ENCODE assay signal across 19 cellular contexts in the genomic region with DNA sequence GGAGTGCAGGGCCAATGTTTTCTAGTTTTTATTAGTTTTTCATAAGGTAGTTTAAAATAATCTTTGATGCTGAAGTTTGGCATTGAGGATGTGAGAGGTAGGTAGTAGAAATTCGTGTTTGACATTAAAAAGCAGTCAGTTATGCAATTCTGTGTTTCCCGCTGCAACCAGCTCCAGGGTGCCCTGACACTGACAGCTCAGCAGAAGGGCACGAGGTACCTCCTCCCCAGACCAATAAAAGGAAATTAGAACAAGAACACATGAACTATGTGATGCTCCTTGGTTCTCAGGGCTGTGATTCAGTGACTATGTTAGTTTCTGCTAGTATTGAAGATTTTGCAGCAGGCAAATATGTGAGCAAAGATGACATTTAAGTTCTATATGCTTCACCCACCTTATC. TPM values are rescaled to one million over a fixed set of nuclear protein-coding genes. Genes with fewer than 3 reads are reported as not detected.
DNase-seq lines count a peak whose midpoint lies in the region; ATAC-seq and TF ChIP-seq lines count a peak whose summit lies in the region.
"Had no signal": no experiment of that assay in that cellular context is flagged by ENCODE, and none has a peak within 500 bp of the region (broad histone marks: within the 10 kb centered on the region; RNA-seq: fewer than 3 reads in every experiment).

No MANE protein-coding gene starts in this region.

- CTCF ChIA-PET in HEK293 (lab: Yijun Ruan, JAX), result no interaction called here

- H3K4me3 ChIP-seq in HEK293 (ENCODE audit: low read depth, low read length) (no peak overlapping the region), adipocyte (ENCODE audit: low read length) (no peak overlapping the region)
- H3K4me3 ChIP-seq: body of pancreas, mucosa of descending colon, prostate gland, smooth muscle cell, tibial nerve had no signal

- POLR2A ChIA-PET in HEK293 (lab: Yijun Ruan, JAX), result interaction anchor here (0.6 kb wide), 1 partner anchor 79 kb away, joined by 8 read pairs; no protein-coding TSS in a partner anchor

- no peaks in the 10 kb centered on the region for H3K27me3 ChIP-seq in adipocyte (replicated peaks; ENCODE audit: control insufficient read depth, insufficient read depth, low read length)
- H3K27me3 ChIP-seq: body of pancreas, tibial nerve had no signal

- peak; percentile 50 for ATAC-seq in left lobe of liver
- ATAC-seq in GM19467 (IDR thresholded peaks at IDR 0.05; ENCODE audit: unreplicated experiment), result no peak
- ATAC-seq: activated CD4-positive, CD25-positive, alpha-beta regulatory T cell treated with anti-CD3 and anti-CD28 coated beads, Interleukin-2, amount 50 U/mL, for 24 hours; body of pancreas; mucosa of descending colon had no signal

- H3K36me3 ChIP-seq in HEK293 (ENCODE audit: control insufficient read depth in 2 of 2, insufficient read depth in 1 of 2, low read length in 2 of 2), result peaks cover 0 to 9% of the 10 kb centered on the region in 2 experiments; a peak in 1 of 3 replicates
- peaks cover 16% of the 10 kb centered on the region for H3K36me3 ChIP-seq in adipocyte (ENCODE audit: control insufficient read depth, insufficient read depth, low read length, severe bottlenecking)
- H3K36me3 ChIP-seq: prostate gland had no signal

- H3K4me1 ChIP-seq in HEK293 (ENCODE audit: control insufficient read depth, insufficient read depth, low read length) (no peaks in the 10 kb centered on the region), adipocyte (ENCODE audit: control insufficient read depth, insufficient read depth, low read length) (peaks cover 2% of the 10 kb centered on the region)
- H3K4me1 ChIP-seq: body of pancreas, prostate gland, tibial nerve had no signal

- no peak for TF ChIP-seq CTCF in HEK293 (tag by site-specific recombination; IDR thresholded peaks at IDR 0.05)

- H3K9me3 ChIP-seq in HEK293 (ENCODE audit: control insufficient read depth, insufficient read depth, low read depth, low read length) (no peaks in the 10 kb centered on the region), adipocyte (ENCODE audit: control insufficient read depth, low read length) (no peaks in the 10 kb centered on the region)
- H3K9me3 ChIP-seq: body of pancreas, mucosa of descending colon, prostate gland, tibial nerve had no signal

- no peak overlapping the region for H3K27ac ChIP-seq in HEK293 (ENCODE audit: extremely low read depth, low read depth, low read length)
- H3K27ac ChIP-seq: body of pancreas, prostate gland, tibial nerve had no signal

- DNase-seq in EH (ENCODE audit: low read depth) (peak; percentile 62), adipocyte (ENCODE audit: low read depth) (peak; percentile 10), left lobe of liver (ENCODE audit: low spot score) (peak; percentile 77), OCI-M2 (lab: John Stamatoyannopoulos, UW; ENCODE audit: unreplicated experiment) (no peak)
- no peak for DNase-seq in stimulated activated CD4-positive, alpha-beta T cell treated with anti-CD3 and anti-CD28 coated beads, Interleukin-4, amount 100 ng/mL, for 4 hours
- DNase-seq: activated naive CD8-positive, alpha-beta T cell treated with anti-CD3 and anti-CD28 coated beads for 36 hours; AML-193; body of pancreas; DMS79 treated with DMSO at 0.1 percent for 48 hours; mucosa of descending colon; NCI-H1694 treated with DMSO at 0.1 percent for 48 hours; NCI-H226; stimulated activated CD4-positive, alpha-beta T cell treated with anti-CD3 and anti-CD28 coated beads, Interleukin-4, amount 100 ng/mL, for 1 hour had no signal

- H3K9ac ChIP-seq in adipocyte (ENCODE audit: low read length), result no peak overlapping the region

TF ChIP-seq in HEK293, 187 proteins besides CTCF, POLR2A, EP300 and RAD21:
- TF ChIP-seq ZNF341 (tag by site-specific recombination; IDR thresholded peaks at IDR 0.05; ENCODE audit: low read depth), result 0 out of 2 replicates have a peak, but pooled peaks have one; percentile 14
- TF ChIP-seq ZNF398 (tag by site-specific recombination; IDR thresholded peaks at IDR 0.05), result no peak
- no peak for TF ChIP-seq ZSCAN30 (tag by site-specific recombination; IDR thresholded peaks at IDR 0.05)
- no peak for TF ChIP-seq ZNF239 (tag by site-specific recombination; IDR thresholded peaks at IDR 0.05)
- no peak for TF ChIP-seq ZNF654 (tag by site-specific recombination; IDR thresholded peaks at IDR 0.05; ENCODE audit: low read depth)
- no peak for TF ChIP-seq ZNF18 (tag by site-specific recombination; IDR thresholded peaks at IDR 0.05)
- TF ChIP-seq BCL11B (tag by site-specific recombination; IDR thresholded peaks at IDR 0.05; ENCODE audit: low read depth), result no peak
- TF ChIP-seq, protein P1, sequence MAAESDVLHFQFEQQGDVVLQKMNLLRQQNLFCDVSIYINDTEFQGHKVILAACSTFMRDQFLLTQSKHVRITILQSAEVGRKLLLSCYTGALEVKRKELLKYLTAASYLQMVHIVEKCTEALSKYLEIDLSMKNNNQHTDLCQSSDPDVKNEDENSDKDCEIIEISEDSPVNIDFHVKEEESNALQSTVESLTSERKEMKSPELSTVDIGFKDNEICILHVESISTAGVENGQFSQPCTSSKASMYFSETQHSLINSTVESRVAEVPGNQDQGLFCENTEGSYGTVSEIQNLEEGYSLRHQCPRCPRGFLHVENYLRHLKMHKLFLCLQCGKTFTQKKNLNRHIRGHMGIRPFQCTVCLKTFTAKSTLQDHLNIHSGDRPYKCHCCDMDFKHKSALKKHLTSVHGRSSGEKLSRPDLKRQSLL (tag by site-specific recombination; IDR thresholded peaks at IDR 0.05), result no peak

RNA-seq across cellular contexts. Expression of gene NSUN2, which starts 40.2 kb away (rescaled TPM):
- 26.4 TPM for total RNA-seq in left lobe of liver

RNA-seq across cellular contexts. Expression of gene SRD5A1, which starts 40.6 kb away (rescaled TPM):
- total RNA-seq in left lobe of liver, result 35.1 TPM

Comparison
In these comparisons a context has a peak if more than half of its experiments do, and no peak if none do; other contexts are left out.
1. DNase-seq: peak in EH (single experiment), adipocyte (single experiment) and left lobe of liver (single experiment); none in stimulated activated CD4-positive, alpha-beta T cell treated with anti-CD3 and anti-CD28 coated beads, Interleukin-4, amount 100 ng/mL, for 4 hours (0 of 2) and OCI-M2 (single experiment).